8 cellular contexts compared by ENCODE assay signal in genomic region chr5:151079838-151080619, GRCh38. TPM values are rescaled to one million over a fixed set of nuclear protein-coding genes. Genes with fewer than 3 reads are reported as not detected.
A peak's percentile ranks its signal among the peaks of the same experiment; 100 is the strongest.
DNase-seq lines count a peak whose midpoint lies in the region; ATAC-seq, FAIRE-seq and TF ChIP-seq lines count a peak whose summit lies in the region.

No MANE protein-coding gene starts in this region.

- ATAC-seq in HG03442 (IDR thresholded peaks at IDR 0.05; ENCODE audit: unreplicated experiment): no peak

- DNase-seq in NCI-H510A treated with DMSO at 0.1 percent for 48 hours (lab: John Stamatoyannopoulos, UW): peak; percentile 15
- no peak for DNase-seq in NCI-H510A (lab: John Stamatoyannopoulos, UW)
- peak; percentile 41 for DNase-seq in NCI-H460 (ENCODE audit: extremely low read depth, low read depth)
- DNase-seq in MCF 10A (ENCODE audit: unreplicated experiment): peak; percentile 71
- peak; percentile 77 to 83 for DNase-seq in lung microvascular endothelial cell (ENCODE audit: low read depth in 2 of 2)
- no peak for DNase-seq in tibial artery
- DNase-seq in H54 (ENCODE audit: insufficient read length, low spot score): no peak

- POLR2A ChIA-PET in MCF 10A (lab: Yijun Ruan, JAX): interaction anchor here (0.6 to 6.8 kb wide), 18 partner anchors 9 to 781 kb away, joined by 3 to 78 read pairs (median 4); partner anchors contain the start of genes DCTN4 and GM2A

- no peaks in the 10 kb centered on the region for H3K9me3 ChIP-seq in tibial artery

- no peaks in the 10 kb centered on the region for H3K27me3 ChIP-seq in tibial artery

- CTCF ChIA-PET in MCF 10A (lab: Yijun Ruan, JAX): interaction anchor here (0.7 to 40.7 kb wide), 6 partner anchors 8 to 144 kb away, joined by 3 to 1587 read pairs (median 7); no protein-coding TSS in a partner anchor

- no peak for TF ChIP-seq POLR2A in H54 (IDR thresholded peaks at IDR 0.05; ENCODE audit: low read depth, low read length)

- no peaks in the 10 kb centered on the region for H3K9me3 Mint-ChIP-seq in MCF 10A (ENCODE audit: unreplicated experiment)

- TSS peak; percentile 24 for BruUV-seq in MCF 10A (replicated peaks; lab: Mats Ljungman, UMichigan)

- TF ChIP-seq CTCF in MCF 10A (IDR thresholded peaks at IDR 0.05; ENCODE audit: unreplicated experiment) (no peak), tibial artery (IDR thresholded peaks at IDR 0.05) (no peak)

- intact Hi-C loops in MCF 10A (cut with micrococcal nuclease): loop anchor here (2.0 kb wide), 1 partner anchor 29 kb away; no protein-coding TSS in a partner anchor
- intact Hi-C loops in tibial artery (cut with DNase I; ENCODE audit: low total_unique reads): no loop called here

- H3K36me3 ChIP-seq in tibial artery: no peaks in the 10 kb centered on the region

- no peak for FAIRE-seq in H54 (lab: Jason Lieb, UNC)

- H3K27ac Mint-ChIP-seq in MCF 10A (ENCODE audit: low read depth, unreplicated experiment): peak overlapping the region; percentile 59

- H3K4me1 ChIP-seq in tibial artery: peaks cover 0 to 63% (median 43%) of the 10 kb centered on the region in 4 donors

- peak overlapping the region; percentile 84 to 98 for H3K4me3 ChIP-seq in tibial artery

- peaks cover 78% of the 10 kb centered on the region for H3K4me1 Mint-ChIP-seq in MCF 10A (ENCODE audit: insufficient read depth, unreplicated experiment)

- peak overlapping the region; percentile 95 to 99 for H3K27ac ChIP-seq in tibial artery

- H3K36me3 Mint-ChIP-seq in MCF 10A (ENCODE audit: insufficient read depth, unreplicated experiment): peaks cover 47% of the 10 kb centered on the region

- peak overlapping the region; percentile 74 for H3K4me3 Mint-ChIP-seq in MCF 10A (ENCODE audit: unreplicated experiment)

- H3K27me3 Mint-ChIP-seq in MCF 10A (ENCODE audit: insufficient read depth, unreplicated experiment): no peaks in the 10 kb centered on the region

RNA-seq across cellular contexts. Expression of gene TNIP1, which starts 0.8 kb away (rescaled TPM):
- 44.0 and 48.3 TPM in 2 replicates for total RNA-seq in NCI-H460 (2014; rRNA removed; shearing (Covaris generic))
- 37.1 and 37.9 TPM in 2 replicates for polyA plus RNA-seq in NCI-H460 (2014; cell fraction: nucleus; rRNA removed)
- total RNA-seq in MCF 10A (2022): 246 and 342 TPM in 2 replicates
- total RNA-seq in lung microvascular endothelial cell: 60.8 and 77.6 TPM in 2 replicates

RNA-seq across cellular contexts. Expression of gene GPX3, which starts 59.6 kb away (rescaled TPM):
- total RNA-seq in NCI-H460 (2014; rRNA removed; shearing (Covaris generic)): 47.7 and 48.8 TPM in 2 replicates
- polyA plus RNA-seq in NCI-H460 (2014; cell fraction: nucleus; rRNA removed): 75.3 and 142 TPM in 2 replicates
- total RNA-seq in MCF 10A (2022) (not detected in 2 replicates), lung microvascular endothelial cell (5.0 and 6.3 TPM in 2 replicates)

Comparison
In these comparisons a context has a peak if more than half of its experiments do, and no peak if none do; other contexts are left out.
1. DNase-seq: peak in NCI-H510A treated with DMSO at 0.1 percent for 48 hours (single experiment), NCI-H460 (single experiment), MCF 10A (single experiment) and lung microvascular endothelial cell (2 of 2); none in NCI-H510A (single experiment), tibial artery (0 of 2) and H54 (single experiment).